Comparison of ENCODE assay signal across 16 cellular contexts in the genomic region with DNA sequence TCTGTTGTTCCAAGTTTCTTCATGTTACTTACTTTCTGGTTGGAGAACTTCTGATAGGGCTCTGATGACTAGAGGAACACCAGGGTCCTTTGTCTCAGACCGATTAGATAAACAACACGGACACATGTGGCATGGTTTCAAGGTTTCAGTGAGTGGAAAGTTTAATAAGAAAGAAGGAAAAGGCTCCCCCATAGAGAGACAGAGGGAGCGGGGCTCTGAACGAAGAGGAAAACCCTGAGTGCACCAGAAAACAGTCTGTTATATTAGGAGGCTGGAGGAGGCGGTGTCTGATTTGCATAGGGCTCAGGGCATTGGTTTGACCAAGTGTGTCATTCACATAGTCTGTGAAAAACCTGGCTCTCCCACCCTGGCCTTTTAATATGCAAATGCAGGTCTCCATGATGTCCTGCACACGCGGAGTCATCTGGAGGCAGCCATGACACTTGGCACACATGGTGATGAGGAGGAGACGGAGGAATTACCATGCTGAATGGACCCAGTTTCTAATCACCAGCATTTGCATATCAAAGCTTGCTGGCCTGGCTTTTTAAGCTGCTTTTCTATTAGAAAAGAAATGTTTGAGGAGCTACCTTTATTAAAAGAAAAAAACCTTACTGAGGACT.
"Had no signal": no experiment of that assay in that cellular context is flagged by ENCODE, and none has a peak within 500 bp of the region (broad histone marks: within the 10 kb centered on the region; RNA-seq: fewer than 3 reads in every experiment).

No MANE protein-coding gene starts in this region.

- H3K27ac ChIP-seq: foreskin keratinocyte, ovary, right atrium auricular region, sigmoid colon, skin epidermis, thyroid gland had no signal

- H3K27me3 ChIP-seq: foreskin keratinocyte, ovary, right atrium auricular region, sigmoid colon, thyroid gland had no signal

- ATAC-seq: foreskin keratinocyte; mucosa of descending colon; naive thymus-derived CD8-positive, alpha-beta T cell had no signal

- H3K4me3 Mint-ChIP-seq: neural crest cell, type B pancreatic cell had no signal

- H3K27me3 Mint-ChIP-seq: naive thymus-derived CD8-positive, alpha-beta T cell; type B pancreatic cell had no signal

- DNase-seq: dermis blood vessel endothelial cell; erythroblast; foreskin keratinocyte; kidney glomerular epithelial cell; mammary epithelial cell; mucosa of descending colon; naive thymus-derived CD8-positive, alpha-beta T cell; ovary; sigmoid colon; stimulated activated CD4-positive, alpha-beta T cell treated with anti-CD3 and anti-CD28 coated beads, Interleukin-12 subunit alpha, Interleukin-12 subunit beta, amount 100 ng/mL, for 4 hours; stimulated activated naive CD4-positive, alpha-beta T cell treated with Interleukin-2 at 50 U/mL for 16 hours; thyroid gland had no signal

- H3K4me3 ChIP-seq: mucosa of descending colon, ovary, right atrium auricular region, sigmoid colon, skin epidermis, thyroid gland had no signal

- H3K4me1 Mint-ChIP-seq: neural crest cell had no signal

- H3K4me1 ChIP-seq: sigmoid colon had no signal

- H3K9me3 ChIP-seq: thyroid gland had no signal

- H3K27ac Mint-ChIP-seq: naive thymus-derived CD8-positive, alpha-beta T cell; type B pancreatic cell had no signal

- H3K36me3 ChIP-seq: ovary, right atrium auricular region, sigmoid colon, thyroid gland had no signal
